Comparison of ENCODE assay signal across 11 cellular contexts in the genomic region with DNA sequence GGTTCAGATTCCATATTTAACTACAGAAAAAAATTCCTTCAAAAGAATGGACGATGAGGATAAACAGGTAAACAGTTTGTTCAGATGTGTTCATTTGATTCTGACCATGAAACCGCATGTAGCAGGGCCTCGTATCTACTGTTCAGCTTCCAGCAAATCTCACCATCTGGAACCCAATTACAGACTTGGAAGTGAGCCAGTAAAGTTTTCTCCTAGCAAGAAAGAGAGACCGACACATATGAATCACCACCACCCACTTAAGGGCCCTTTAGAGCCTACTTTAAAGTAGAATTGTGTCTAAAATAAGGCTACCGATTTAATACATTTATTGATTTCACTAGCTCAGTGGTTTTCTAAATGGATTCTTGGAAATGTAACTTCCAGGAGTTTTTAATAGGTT.
DNase-seq lines count a peak whose midpoint lies in the region; ATAC-seq and TF ChIP-seq lines count a peak whose summit lies in the region.
"Had no signal": no experiment of that assay in that cellular context is flagged by ENCODE, and none has a peak within 500 bp of the region (broad histone marks: within the 10 kb centered on the region; RNA-seq: fewer than 3 reads in every experiment).

No MANE protein-coding gene starts in this region.

- in situ Hi-C loops in astrocyte of the cerebellum (cut with HindIII; ENCODE audit: low sequenced_read_pairs) = no loop called here

- ATAC-seq in GM21825 (IDR thresholded peaks at IDR 0.05; ENCODE audit: unreplicated experiment) = no peak
- no peak for ATAC-seq in GM18909 (IDR thresholded peaks at IDR 0.05; ENCODE audit: poor library complexity, unreplicated experiment)
- ATAC-seq: effector memory CD8-positive, alpha-beta T cell had no signal

- DNase-seq in DMS 273 treated with DMSO at 0.1 percent for 48 hours (lab: John Stamatoyannopoulos, UW) (peak; percentile 95), NCI-H187 treated with DMSO at 0.1 percent for 48 hours (lab: John Stamatoyannopoulos, UW) (peak; percentile 3), astrocyte of the cerebellum (ENCODE audit: low read depth) (peak; percentile 68), inferior parietal cortex (ENCODE audit: extremely low spot score) (peak; percentile 32), activated gamma-delta T cell (lab: John Stamatoyannopoulos, UW) (no peak)
- no peak for DNase-seq in stimulated activated naive CD4-positive, alpha-beta T cell treated with Interleukin-2 at 50 U/mL for 16 hours (lab: John Stamatoyannopoulos, UW)
- DNase-seq: activated CD8-positive, alpha-beta memory T cell treated with anti-CD3 and anti-CD28 coated beads for 24 hours; effector memory CD8-positive, alpha-beta T cell; NCI-H226 had no signal

- no peak overlapping the region for H3K4me3 ChIP-seq in astrocyte of the cerebellum (ENCODE audit: low read depth, low read length)

- no peak for TF ChIP-seq CTCF in astrocyte of the cerebellum (IDR thresholded peaks at IDR 0.05; ENCODE audit: low read depth, low read length, missing control alignments)

Comparison
In these comparisons a context has a peak if more than half of its experiments do, and no peak if none do; other contexts are left out.
1. DNase-seq: peak in DMS 273 treated with DMSO at 0.1 percent for 48 hours (single experiment), NCI-H187 treated with DMSO at 0.1 percent for 48 hours (single experiment), astrocyte of the cerebellum (single experiment) and inferior parietal cortex (single experiment); none in activated gamma-delta T cell (single experiment) and stimulated activated naive CD4-positive, alpha-beta T cell treated with Interleukin-2 at 50 U/mL for 16 hours (single experiment).